ENCODE assay signal across 1 cellular context in the genomic region with DNA sequence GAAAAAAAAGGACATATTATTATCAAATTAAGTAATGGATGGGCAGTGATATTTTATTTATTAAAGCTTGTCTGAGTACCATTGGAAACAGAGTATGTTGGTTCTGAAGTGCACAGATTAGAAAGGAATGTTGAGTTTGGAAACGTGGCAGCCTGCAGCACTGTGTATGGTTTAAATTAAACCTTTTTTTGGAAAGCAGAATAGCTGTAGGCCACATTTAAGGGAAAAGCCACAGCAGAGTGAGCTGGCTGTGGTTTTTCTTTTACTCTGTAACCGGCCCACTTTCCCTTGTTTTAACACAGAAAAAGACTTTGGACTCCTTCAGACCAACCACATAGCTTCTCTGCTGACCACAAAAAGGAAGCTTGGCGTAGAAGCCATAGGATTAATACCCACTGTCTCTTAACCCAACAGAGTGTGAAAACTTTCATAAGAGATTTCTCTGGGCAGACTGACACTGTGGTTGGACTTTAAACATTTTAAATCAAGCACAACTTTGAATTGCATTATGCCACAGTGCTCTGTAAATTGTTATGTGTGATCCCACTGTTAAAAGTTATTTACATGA.
TF ChIP-seq lines count a peak whose summit lies in the region.

No MANE protein-coding gene starts in this region.

TF ChIP-seq in GM12878, 131 proteins besides CTCF, POLR2A, EP300 and RAD21 (continued from another document):
- TF ChIP-seq, protein P1, sequence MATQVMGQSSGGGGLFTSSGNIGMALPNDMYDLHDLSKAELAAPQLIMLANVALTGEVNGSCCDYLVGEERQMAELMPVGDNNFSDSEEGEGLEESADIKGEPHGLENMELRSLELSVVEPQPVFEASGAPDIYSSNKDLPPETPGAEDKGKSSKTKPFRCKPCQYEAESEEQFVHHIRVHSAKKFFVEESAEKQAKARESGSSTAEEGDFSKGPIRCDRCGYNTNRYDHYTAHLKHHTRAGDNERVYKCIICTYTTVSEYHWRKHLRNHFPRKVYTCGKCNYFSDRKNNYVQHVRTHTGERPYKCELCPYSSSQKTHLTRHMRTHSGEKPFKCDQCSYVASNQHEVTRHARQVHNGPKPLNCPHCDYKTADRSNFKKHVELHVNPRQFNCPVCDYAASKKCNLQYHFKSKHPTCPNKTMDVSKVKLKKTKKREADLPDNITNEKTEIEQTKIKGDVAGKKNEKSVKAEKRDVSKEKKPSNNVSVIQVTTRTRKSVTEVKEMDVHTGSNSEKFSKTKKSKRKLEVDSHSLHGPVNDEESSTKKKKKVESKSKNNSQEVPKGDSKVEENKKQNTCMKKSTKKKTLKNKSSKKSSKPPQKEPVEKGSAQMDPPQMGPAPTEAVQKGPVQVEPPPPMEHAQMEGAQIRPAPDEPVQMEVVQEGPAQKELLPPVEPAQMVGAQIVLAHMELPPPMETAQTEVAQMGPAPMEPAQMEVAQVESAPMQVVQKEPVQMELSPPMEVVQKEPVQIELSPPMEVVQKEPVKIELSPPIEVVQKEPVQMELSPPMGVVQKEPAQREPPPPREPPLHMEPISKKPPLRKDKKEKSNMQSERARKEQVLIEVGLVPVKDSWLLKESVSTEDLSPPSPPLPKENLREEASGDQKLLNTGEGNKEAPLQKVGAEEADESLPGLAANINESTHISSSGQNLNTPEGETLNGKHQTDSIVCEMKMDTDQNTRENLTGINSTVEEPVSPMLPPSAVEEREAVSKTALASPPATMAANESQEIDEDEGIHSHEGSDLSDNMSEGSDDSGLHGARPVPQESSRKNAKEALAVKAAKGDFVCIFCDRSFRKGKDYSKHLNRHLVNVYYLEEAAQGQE (IDR thresholded peaks at IDR 0.05; ENCODE audit: low read depth, low read length): no peak
- 0 out of 2 replicates have a peak, but pooled peaks have one; percentile 21 for TF ChIP-seq IKZF1 (conservative IDR thresholded peaks at IDR 0.05)
- peak in 1 of 2 experiments; percentile 19; a peak in 1 of 4 replicates for TF ChIP-seq IKZF2 (IDR thresholded peaks at IDR 0.05)
TF ChIP-seq in GM12878: peak in this region for 2.
